22 cellular contexts compared by ENCODE assay signal in the genomic region with DNA sequence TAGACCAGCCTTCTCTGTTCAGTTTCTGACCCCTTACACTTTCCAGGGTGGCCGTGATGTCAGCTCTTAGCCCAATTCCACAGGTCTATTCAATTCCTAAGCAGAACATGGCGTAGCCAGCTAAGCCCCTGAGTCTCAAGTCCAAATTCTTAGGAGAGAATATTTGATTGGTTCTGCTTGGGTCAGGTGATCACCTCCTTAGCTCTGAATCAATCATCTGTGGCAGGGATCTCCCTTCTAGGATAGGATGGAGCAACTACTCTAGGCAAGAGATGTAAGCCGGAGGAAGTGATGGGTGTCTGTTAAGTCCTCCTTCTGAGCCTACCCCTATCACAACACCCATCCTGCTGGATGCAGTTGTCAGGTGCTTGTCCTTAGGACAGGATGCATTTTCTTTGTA. TPM values are rescaled to one million over a fixed set of nuclear protein-coding genes. Genes with fewer than 3 reads are reported as not detected.
A peak's percentile ranks its signal among the peaks of the same experiment; 100 is the strongest.
DNase-seq lines count a peak whose midpoint lies in the region; ATAC-seq, FAIRE-seq and TF ChIP-seq lines count a peak whose summit lies in the region.
"Had no signal": no experiment of that assay in that cellular context is flagged by ENCODE, and none has a peak within 500 bp of the region (broad histone marks: within the 10 kb centered on the region; RNA-seq: fewer than 3 reads in every experiment).

No MANE protein-coding gene starts in this region.

- no peak for TF ChIP-seq RAD21 in A549 (conservative IDR thresholded peaks at IDR 0.05 in 1 of 2, IDR thresholded peaks at IDR 0.05 in 1 of 2)

- no peaks in the 10 kb centered on the region for H3K9me3 Mint-ChIP-seq in CD14-positive monocyte
- H3K9me3 Mint-ChIP-seq: CD4-positive, alpha-beta memory T cell; HFFc6 had no signal

- no peak overlapping the region for H3K4me2 ChIP-seq in A549

- H3K9me3 ChIP-seq in A549 (no peaks in the 10 kb centered on the region), gastrocnemius medialis (no peaks in the 10 kb centered on the region)

- TF ChIP-seq POLR2A in A549 (IDR thresholded peaks at IDR 0.05; ENCODE audit: low read length) (no peak), gastrocnemius medialis (IDR thresholded peaks at IDR 0.05) (no peak)

- CTCF ChIA-PET in A549 (lab: Yijun Ruan, JAX) = interaction anchor here (1.3 to 20.5 kb wide), 6 partner anchors 16 to 199 kb away, joined by 3 to 394 read pairs (median 82); a partner anchor contains a TSS

- no peak for DNase-seq in A549 (ENCODE audit: low read depth in 1 of 2, low spot score in 1 of 2)
- DNase-seq in CD14-positive monocyte (ENCODE audit: low spot score) = no peak
- DNase-seq in gastrocnemius medialis = no peak
- DNase-seq in NCI-H2081 treated with DMSO at 0.1 percent for 48 hours (lab: John Stamatoyannopoulos, UW) = no peak
- no peak for DNase-seq in globus pallidus (ENCODE audit: low spot score)
- DNase-seq: AML-193; CD4-positive, alpha-beta memory T cell; DMS153; DMS79; GDM1; GOT3; H7; HFFc6; IMR-90; KBM-7 had no signal

- WGBS in A549 (ENCODE audit: missing lambda C conversion rate) = 80% methylated on average over 3 of the region's 3 CpGs

- no peaks in the 10 kb centered on the region for H3K27me3 ChIP-seq in gastrocnemius medialis

- in situ Hi-C loops in gastrocnemius medialis (cut with MboI; ENCODE audit: low sequenced_read_pairs in 4 of 4) = loop anchor here in 2 of 4 donors (25.0 kb wide), 1 partner anchor 335 kb away; a partner anchor contains a TSS

- no peak for FAIRE-seq in A549 (lab: Jason Lieb, UNC)
- FAIRE-seq: A204.1 had no signal

- H3K27ac ChIP-seq in A549 (no peak overlapping the region), gastrocnemius medialis (peak overlapping the region; percentile 58 to 99 (median 92))
- H3K27ac ChIP-seq: C4-2B, HL-60 had no signal

- TF ChIP-seq EP300 in A549 (IDR thresholded peaks at IDR 0.05) = no peak

- no peak overlapping the region for H3K4me3 Mint-ChIP-seq in CD14-positive monocyte
- H3K4me3 Mint-ChIP-seq: CD4-positive, alpha-beta memory T cell; HFFc6 had no signal

- H3K4me3 ChIP-seq in A549 = no peak overlapping the region
- no peak overlapping the region for H3K4me3 ChIP-seq in gastrocnemius medialis

- ATAC-seq in A549 = no peak
- no peak for ATAC-seq in gastrocnemius medialis
- ATAC-seq: HCT116 had no signal

- H3K36me3 ChIP-seq in gastrocnemius medialis = peaks cover 0 to 41% of the 10 kb centered on the region in 2 donors

- intact Hi-C loops in CD14-positive monocyte (cut with micrococcal nuclease) = no loop called here
- intact Hi-C loops in gastrocnemius medialis (cut with DNase I; ENCODE audit: low total_unique reads) = loop anchor here (2.0 kb wide), 1 partner anchor 18 kb away; no protein-coding TSS in a partner anchor

- peaks cover 16% of the 10 kb centered on the region for H3K4me1 Mint-ChIP-seq in CD14-positive monocyte
- H3K4me1 Mint-ChIP-seq: CD4-positive, alpha-beta memory T cell had no signal

- H3K4me1 ChIP-seq in A549 = peaks cover 27% of the 10 kb centered on the region
- H3K4me1 ChIP-seq in gastrocnemius medialis = peaks cover 48 to 85% of the 10 kb centered on the region in 2 donors

- H3K27ac Mint-ChIP-seq in CD14-positive monocyte = peak overlapping the region in 4 of 7 donors; percentile 46 to 79 (median 62)
- H3K27ac Mint-ChIP-seq: CD4-positive, alpha-beta memory T cell; HFFc6 had no signal

- POLR2A ChIA-PET in A549 (lab: Yijun Ruan, JAX) = no interaction called here

- no peak for TF ChIP-seq CTCF in A549 (IDR thresholded peaks at IDR 0.05)
- no peak for TF ChIP-seq CTCF in CD14-positive monocyte (IDR thresholded peaks at IDR 0.05)
- no peak for TF ChIP-seq CTCF in gastrocnemius medialis (IDR thresholded peaks at IDR 0.05 in 4 of 5, conservative IDR thresholded peaks at IDR 0.05 in 1 of 5)

- no peaks in the 10 kb centered on the region for H3K36me3 Mint-ChIP-seq in CD14-positive monocyte
- H3K36me3 Mint-ChIP-seq: CD4-positive, alpha-beta memory T cell had no signal

- peaks cover 3 to 10% (median 8%) of the 10 kb centered on the region in 3 donors for H3K27me3 Mint-ChIP-seq in CD14-positive monocyte (ENCODE audit: low read depth in 3 of 3)

TF ChIP-seq in A549, 52 proteins besides CTCF, POLR2A, EP300 and RAD21:
- TF ChIP-seq, protein P1, sequence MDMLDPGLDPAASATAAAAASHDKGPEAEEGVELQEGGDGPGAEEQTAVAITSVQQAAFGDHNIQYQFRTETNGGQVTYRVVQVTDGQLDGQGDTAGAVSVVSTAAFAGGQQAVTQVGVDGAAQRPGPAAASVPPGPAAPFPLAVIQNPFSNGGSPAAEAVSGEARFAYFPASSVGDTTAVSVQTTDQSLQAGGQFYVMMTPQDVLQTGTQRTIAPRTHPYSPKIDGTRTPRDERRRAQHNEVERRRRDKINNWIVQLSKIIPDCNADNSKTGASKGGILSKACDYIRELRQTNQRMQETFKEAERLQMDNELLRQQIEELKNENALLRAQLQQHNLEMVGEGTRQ (IDR thresholded peaks at IDR 0.05) = peak; percentile 53; the same call in 1 of the 2 replicates
- no peak for TF ChIP-seq MAZ (IDR thresholded peaks at IDR 0.05; ENCODE audit: borderline replicate concordance, low read depth, low read length)

RNA-seq across cellular contexts. Expression of a gene that starts 11.1 kb away (rescaled TPM):
- polyA plus RNA-seq in A549 (2011; rRNA removed) = 1.0 TPM in 2 replicates
- polyA plus RNA-seq in A549 (2012; cell fraction: cytosol; rRNA removed) = 1.7 and 2.2 TPM in 2 replicates
- 18.1 and 20.0 TPM in 2 replicates for polyA plus RNA-seq in A549 (2012; cell fraction: nucleus; rRNA removed)
- polyA plus RNA-seq in A549 (2017; fragmentation: RNase III; extraction: RNeasy Plus Mini Kit Qiagen cat#74134 plus additional on column Dnase treatment) = 0.76 to 1.3 TPM (median 1.0 TPM) in 3 replicates
- polyA minus RNA-seq in A549 (2011; rRNA and poly(A)+ RNA removed) = 0.66 and 1.1 TPM in 2 replicates
- under 1 TPM; 0.39 to 0.60 TPM for polyA plus RNA-seq in CD14-positive monocyte
- not detected for total RNA-seq in gastrocnemius medialis
- total RNA-seq: IMR-90 had no signal

RNA-seq across cellular contexts. Expression of a gene that starts 15.0 kb away (rescaled TPM):
- 0.05 and 0.14 TPM in 2 replicates for polyA plus RNA-seq in A549 (2011; rRNA removed)
- polyA plus RNA-seq in A549 (2012; cell fraction: cytosol; rRNA removed) = 0.11 and 0.17 TPM in 2 replicates
- polyA plus RNA-seq in A549 (2012; cell fraction: nucleus; rRNA removed) = 0.26 and 0.39 TPM in 2 replicates
- 0.07 to 0.13 TPM (median 0.11 TPM) in 3 replicates for polyA plus RNA-seq in A549 (2017; fragmentation: RNase III; extraction: RNeasy Plus Mini Kit Qiagen cat#74134 plus additional on column Dnase treatment)
- polyA minus RNA-seq in A549 (2011; rRNA and poly(A)+ RNA removed) = 0.19 and 0.29 TPM in 2 replicates
- polyA plus RNA-seq in CD14-positive monocyte = not detected
- 100 to 1,000 TPM; 219 to 554 (median 427) TPM for total RNA-seq in gastrocnemius medialis
- total RNA-seq: Daoy, HFFc6, IMR-90 had no signal
- polyA plus RNA-seq: BJ; CD4-positive, alpha-beta memory T cell had no signal

RNA-seq across cellular contexts. Expression of a gene that starts 22.0 kb away (rescaled TPM):
- polyA plus RNA-seq in A549 (2011; rRNA removed) = 0.12 TPM in 1 of 2 replicates, not detected in the other
- not detected in 2 replicates for polyA plus RNA-seq in A549 (2012; cell fraction: cytosol; rRNA removed)
- polyA plus RNA-seq in A549 (2012; cell fraction: nucleus; rRNA removed) = not detected in 2 replicates
- not detected in 3 replicates for polyA plus RNA-seq in A549 (2017; fragmentation: RNase III; extraction: RNeasy Plus Mini Kit Qiagen cat#74134 plus additional on column Dnase treatment)
- not detected in 2 replicates for polyA minus RNA-seq in A549 (2011; rRNA and poly(A)+ RNA removed)
- polyA plus RNA-seq in CD14-positive monocyte = not detected
- total RNA-seq in gastrocnemius medialis = not detected
- total RNA-seq: CD4-positive, alpha-beta memory T cell; Daoy; H7; HFFc6; HT1080; IMR-90 had no signal
- polyA plus RNA-seq: BJ; CD4-positive, alpha-beta memory T cell; IMR-90 had no signal

RNA-seq across cellular contexts. Expression of a gene that starts 25.7 kb away (rescaled TPM):
- polyA plus RNA-seq in A549 (2011; rRNA removed) (130 and 157 TPM in 2 replicates), A549 (2017; fragmentation: RNase III; extraction: RNeasy Plus Mini Kit Qiagen cat#74134 plus additional on column Dnase treatment) (61.4 to 70.5 TPM (median 67.7 TPM) in 3 replicates), CD14-positive monocyte (100 to 1,000 TPM; 136 to 160 TPM)
- 133 and 139 TPM in 2 replicates for polyA plus RNA-seq in A549 (2012; cell fraction: cytosol; rRNA removed)
- polyA plus RNA-seq in A549 (2012; cell fraction: nucleus; rRNA removed) = 126 and 187 TPM in 2 replicates
- polyA minus RNA-seq in A549 (2011; rRNA and poly(A)+ RNA removed) = 164 and 218 TPM in 2 replicates
- 10 to 100 TPM in 3 of 4 donors, 1 to 10 TPM in 1; 9.9 to 16.0 (median 11.5) TPM for total RNA-seq in gastrocnemius medialis

RNA-seq across cellular contexts. Expression of a gene that starts 34.3 kb away (rescaled TPM):
- polyA plus RNA-seq in A549 (2011; rRNA removed) (0.90 and 0.97 TPM in 2 replicates), A549 (2017; fragmentation: RNase III; extraction: RNeasy Plus Mini Kit Qiagen cat#74134 plus additional on column Dnase treatment) (1.6 to 1.9 TPM (median 1.7 TPM) in 3 replicates), CD14-positive monocyte (not detected)
- 3.9 and 5.7 TPM in 2 replicates for polyA plus RNA-seq in A549 (2012; cell fraction: cytosol; rRNA removed)
- polyA plus RNA-seq in A549 (2012; cell fraction: nucleus; rRNA removed) = 8.7 TPM in 2 replicates
- polyA minus RNA-seq in A549 (2011; rRNA and poly(A)+ RNA removed) = 0.87 and 0.88 TPM in 2 replicates
- total RNA-seq in gastrocnemius medialis = under 1 TPM in 1 of 4 donors, not detected in 3; 0.20 TPM
- total RNA-seq: CD4-positive, alpha-beta memory T cell; HFFc6; IMR-90 had no signal
- polyA plus RNA-seq: CD4-positive, alpha-beta memory T cell had no signal

Comparison
In these comparisons a context has a peak if more than half of its experiments do, and no peak if none do; other contexts are left out.
1. H3K27ac ChIP-seq: peak in gastrocnemius medialis (4 of 4); none in A549 (0 of 2).